ENCODE assay signal across 2 cellular contexts in genomic region chr2:101327863-101328394, GRCh38.
A peak's percentile ranks its signal among the peaks of the same experiment; 100 is the strongest.
TF ChIP-seq lines count a peak whose summit lies in the region.

No MANE protein-coding gene starts in this region.

TF ChIP-seq in HCT116, 20 proteins besides CTCF, POLR2A, EP300 and RAD21:
- no peak for TF ChIP-seq REST (IDR thresholded peaks at IDR 0.05; ENCODE audit: low read depth)
- TF ChIP-seq ZBTB33 (IDR thresholded peaks at IDR 0.05; ENCODE audit: extremely low read depth, insufficient replicate concordance, low read length), result no peak
- TF ChIP-seq YY1 (IDR thresholded peaks at IDR 0.05; ENCODE audit: extremely low read depth, insufficient replicate concordance, low read depth, low read length), result peak; percentile 49
- no peak; the same call in 1 of the 2 replicates for TF ChIP-seq SRF (IDR thresholded peaks at IDR 0.05; ENCODE audit: low read depth)
- no peak for TF ChIP-seq ZNF274 (IDR thresholded peaks at IDR 0.05; ENCODE audit: low read depth, low read length)
- peak; percentile 64 for TF ChIP-seq JUND (IDR thresholded peaks at IDR 0.05)
- TF ChIP-seq FOSL1 (IDR thresholded peaks at IDR 0.05; ENCODE audit: low read depth), result peak; percentile 32; the same call in 1 of the 2 replicates
- TF ChIP-seq CBX3 (IDR thresholded peaks at IDR 0.05; ENCODE audit: low read depth), result peak; percentile 98
- TF ChIP-seq MAX (IDR thresholded peaks at IDR 0.05), result peak; percentile 77
- no peak for TF ChIP-seq TCF7L2 (IDR thresholded peaks at IDR 0.05; ENCODE audit: borderline replicate concordance, extremely low read depth, insufficient read depth, insufficient read length)
- TF ChIP-seq SIN3A (IDR thresholded peaks at IDR 0.05; ENCODE audit: low read depth), result peak; percentile 76; the same call in 1 of the 2 replicates
- TF ChIP-seq ATF3 (IDR thresholded peaks at IDR 0.05), result peak; percentile 87
- TF ChIP-seq POLR2AphosphoS5 (IDR thresholded peaks at IDR 0.05; ENCODE audit: low read depth, low read length), result peak; percentile 59; the same call in 1 of the 2 replicates
- TF ChIP-seq ZFX (IDR thresholded peaks at IDR 0.05), result no peak
- TF ChIP-seq CEBPB (IDR thresholded peaks at IDR 0.05; ENCODE audit: low read depth), result peak; percentile 90
- TF ChIP-seq SP1 (IDR thresholded peaks at IDR 0.05; ENCODE audit: low read depth), result peak; percentile 95
- TF ChIP-seq ELF1 (IDR thresholded peaks at IDR 0.05; ENCODE audit: borderline replicate concordance, low read depth), result no peak
- no peak for TF ChIP-seq EZH2phosphoT487 (IDR thresholded peaks at IDR 0.05; ENCODE audit: borderline replicate concordance)
- TF ChIP-seq EZH2 (IDR thresholded peaks at IDR 0.05), result no peak
- TF ChIP-seq EGR1 (IDR thresholded peaks at IDR 0.05; ENCODE audit: low read depth), result no peak
TF ChIP-seq in HCT116: peak in this region for 10.

TF ChIP-seq in K562, 482 proteins besides CTCF, POLR2A, EP300 and RAD21:
- TF ChIP-seq ZKSCAN3 (CRISPR knock-in tag; IDR thresholded peaks at IDR 0.05) (no peak), CREB3 (tag; conservative IDR thresholded peaks at IDR 0.05; ENCODE audit: low read depth) (no peak), GATA2 (CRISPR knock-in tag; IDR thresholded peaks at IDR 0.05) (no peak), KLF1 (tag; IDR thresholded peaks at IDR 0.05) (no peak), ZNF143 (CRISPR knock-in tag; IDR thresholded peaks at IDR 0.05) (no peak), ZNF445 (CRISPR knock-in tag; IDR thresholded peaks at IDR 0.05; ENCODE audit: low read depth) (no peak), ZNF592 (IDR thresholded peaks at IDR 0.05) (no peak), PHF20 (IDR thresholded peaks at IDR 0.05; ENCODE audit: partially characterized antibody) (no peak), PRMT5 (CRISPR knock-in tag; IDR thresholded peaks at IDR 0.05) (no peak)
TF ChIP-seq in K562: peak in this region for 0.
